8 cellular contexts compared by ENCODE assay signal in genomic region chr4:93053140-93053539, GRCh38.
"Had no signal": no experiment of that assay in that cellular context is flagged by ENCODE, and none has a peak within 500 bp of the region (broad histone marks: within the 10 kb centered on the region; RNA-seq: fewer than 3 reads in every experiment).

No MANE protein-coding gene starts in this region.

- DNase-seq: GDM1, GF-D8 had no signal

- H3K4me3 ChIP-seq: GM12878 had no signal

- ATAC-seq: GM12878 had no signal

- FAIRE-seq: G401.6, GM12878, GM12891, GM12892, GM18507, GM19239 had no signal
